In genomic region chrX:138485767-138486166, GRCh38 we compare ENCODE assay signal across 1 cellular context.
TF ChIP-seq lines count a peak whose summit lies in the region.

No MANE protein-coding gene starts in this region.

TF ChIP-seq in GM23338, 12 proteins besides CTCF, POLR2A, EP300 and RAD21 (continued from another document):
- TF ChIP-seq ZNF462 (CRISPR knock-in tag; IDR thresholded peaks at IDR 0.05) (peak; percentile 50; the same call in 1 of the 2 replicates), REST (IDR thresholded peaks at IDR 0.05; ENCODE audit: unreplicated experiment) (no peak), ETS1 (IDR thresholded peaks at IDR 0.05) (no peak), ZNF331 (CRISPR knock-in tag; IDR thresholded peaks at IDR 0.05; ENCODE audit: low read depth) (no peak), ZNF114 (CRISPR knock-in tag; IDR thresholded peaks at IDR 0.05) (no peak), STAT1 (IDR thresholded peaks at IDR 0.05; ENCODE audit: unreplicated experiment) (no peak), NANOG (IDR thresholded peaks at IDR 0.05; ENCODE audit: borderline replicate concordance) (peak; percentile 79), CREB1 (CRISPR knock-in tag; IDR thresholded peaks at IDR 0.05; ENCODE audit: low read depth) (0 out of 2 replicates have a peak, but pooled peaks have one; percentile 11), POLR2AphosphoS5 (IDR thresholded peaks at IDR 0.05; ENCODE audit: low read depth) (no peak), EZH2phosphoT487 (IDR thresholded peaks at IDR 0.05; ENCODE audit: unreplicated experiment) (no peak)
TF ChIP-seq in GM23338: peak in this region for 3.
